Comparison of ENCODE assay signal across 16 cellular contexts in genomic region chr16:54077412-54077821, GRCh38.
DNase-seq lines count a peak whose midpoint lies in the region; ATAC-seq, FAIRE-seq and TF ChIP-seq lines count a peak whose summit lies in the region.
"Had no signal": no experiment of that assay in that cellular context is flagged by ENCODE, and none has a peak within 500 bp of the region (broad histone marks: within the 10 kb centered on the region; RNA-seq: fewer than 3 reads in every experiment).

No MANE protein-coding gene starts in this region.

- no peaks in the 10 kb centered on the region for H3K79me2 ChIP-seq in GM23248 (ENCODE audit: insufficient read depth)
- no peaks in the 10 kb centered on the region for H3K79me2 ChIP-seq in endothelial cell of umbilical vein (ENCODE audit: control insufficient read depth, insufficient read depth, low read length)
- H3K79me2 ChIP-seq in trophoblast cell (ENCODE audit: control insufficient read depth, insufficient read depth, low read length, poor library complexity), result no peaks in the 10 kb centered on the region

- no peaks in the 10 kb centered on the region for H3K27me3 ChIP-seq in GM23248 (replicated peaks; ENCODE audit: insufficient read depth)
- H3K27me3 ChIP-seq in endothelial cell of umbilical vein (ENCODE audit: control insufficient read depth in 2 of 2, insufficient read depth in 2 of 2, low read length in 2 of 2), result no peaks in the 10 kb centered on the region
- no peaks in the 10 kb centered on the region for H3K27me3 ChIP-seq in trophoblast cell (ENCODE audit: insufficient read depth, low read length)
- H3K27me3 ChIP-seq: neutrophil, stomach had no signal

- H2BK12ac ChIP-seq in trophoblast cell (ENCODE audit: low read length), result no peak overlapping the region

- H3K9ac ChIP-seq in GM23248 (no peak overlapping the region), endothelial cell of umbilical vein (replicated peaks; ENCODE audit: extremely low read depth, insufficient read depth, low read length) (peak overlapping the region; percentile 14), trophoblast cell (ENCODE audit: low read length) (no peak overlapping the region)

- no peak overlapping the region for H3K18ac ChIP-seq in trophoblast cell (ENCODE audit: low read length)

- H3K4me3 ChIP-seq in GM23248 (no peak overlapping the region), endothelial cell of umbilical vein (replicated peaks in 1 of 3; ENCODE audit: insufficient read depth in 1 of 3, low read depth in 1 of 3, low read length in 3 of 3) (no peak overlapping the region), trophoblast cell (ENCODE audit: low read depth, low read length) (no peak overlapping the region)
- H3K4me3 ChIP-seq: stomach had no signal

- FAIRE-seq in RCC 7860 (lab: Jason Lieb, UNC) (peak; percentile 29), endothelial cell of umbilical vein (lab: Jason Lieb, UNC) (peak; percentile 98)
- FAIRE-seq: islet of Langerhans had no signal

- WGBS in GM23248 (ENCODE audit: low coverage in 1 of 2, low lambda C conversion rate in 2 of 2, missing lambda C conversion rate in 2 of 2), 2 experiments, result 67 to 69% methylated on average over 6 of the region's 6 CpGs
- WGBS in trophoblast cell (ENCODE audit: extremely low coverage, insufficient coverage, insufficient read length), result no CpG with 5 or more reads among the region's 6 CpGs

- peaks cover 7% of the 10 kb centered on the region for H3K36me3 Mint-ChIP-seq in type B pancreatic cell

- H4K12ac ChIP-seq in trophoblast cell (ENCODE audit: low read depth, low read length), result peak overlapping the region; percentile 73

- POLR2A ChIA-PET in endothelial cell of umbilical vein (lab: Charles Lee), result no interaction called here

- H3K9me3 Mint-ChIP-seq in type B pancreatic cell, result no peaks in the 10 kb centered on the region
- H3K9me3 Mint-ChIP-seq: activated CD4-positive, alpha-beta T cell treated with anti-CD3 and anti-CD28 coated beads, Interleukin-2, amount 10 ng/mL, durations not matched to agents 24 days and 14 days had no signal

- dilution Hi-C loops in endothelial cell of umbilical vein (cut with MboI; ENCODE audit: extremely low pct_ligation_motif_present, low sequenced_read_pairs), result no loop called here

- peaks cover 6% of the 10 kb centered on the region; the same call in 1 of the 2 replicates for H3K4me1 ChIP-seq in GM23248 (ENCODE audit: insufficient read depth)
- peaks cover 21% of the 10 kb centered on the region for H3K4me1 ChIP-seq in endothelial cell of umbilical vein (ENCODE audit: control insufficient read depth, extremely low read depth, insufficient read depth, low read length)
- H3K4me1 ChIP-seq in trophoblast cell (ENCODE audit: control insufficient read depth in 1 of 2, insufficient read depth in 2 of 2, low read length in 2 of 2), result peaks cover 0 to 8% of the 10 kb centered on the region in 2 experiments
- H3K4me1 ChIP-seq: stomach had no signal

- H3K4me2 ChIP-seq in GM23248 (ENCODE audit: unreplicated experiment) (no peak overlapping the region), endothelial cell of umbilical vein (ENCODE audit: insufficient read depth, low read length) (peak overlapping the region; percentile 32), trophoblast cell (ENCODE audit: low read length) (no peak overlapping the region)

- CTCF ChIA-PET in endothelial cell of umbilical vein (lab: Charles Lee), result interaction anchor here (0.7 to 2.1 kb wide), 10 partner anchors 9 to 334 kb away, joined by 3 to 6 read pairs (median 5); no protein-coding TSS in a partner anchor

- no peaks in the 10 kb centered on the region for H3K36me3 ChIP-seq in GM23248 (ENCODE audit: low read depth)
- H3K36me3 ChIP-seq in endothelial cell of umbilical vein (ENCODE audit: control insufficient read depth in 2 of 2, extremely low read depth in 1 of 2, insufficient read depth in 2 of 2, low read length in 2 of 2), result no peaks in the 10 kb centered on the region
- H3K36me3 ChIP-seq in trophoblast cell (ENCODE audit: control insufficient read depth in 1 of 2, insufficient read depth in 2 of 2, low read length in 2 of 2), result no peaks in the 10 kb centered on the region
- H3K36me3 ChIP-seq: neutrophil, stomach had no signal

- TF ChIP-seq POLR2A in endothelial cell of umbilical vein (IDR thresholded peaks at IDR 0.05; ENCODE audit: low read depth, low read length), result no peak

- 0 out of 2 replicates have a peak, but pooled peaks cover 5% of the 10 kb centered on the region for H3F3A ChIP-seq in GM23248 (ENCODE audit: insufficient read depth)

- H3K14ac ChIP-seq in trophoblast cell (ENCODE audit: low read length), result no peak overlapping the region

- H2AFZ ChIP-seq in GM23248, result 0 out of 2 replicates have a peak overlapping the region, but pooled peaks have one; percentile 6
- H2AFZ ChIP-seq in endothelial cell of umbilical vein (ENCODE audit: low read depth, low read length), result peak overlapping the region; percentile 74
- no peak overlapping the region for H2AFZ ChIP-seq in trophoblast cell (ENCODE audit: insufficient read depth, low read length, poor library complexity)

- no peak overlapping the region for H3K23ac ChIP-seq in trophoblast cell (ENCODE audit: low read length)

- no peaks in the 10 kb centered on the region for H3K9me1 ChIP-seq in endothelial cell of umbilical vein (replicated peaks; ENCODE audit: control insufficient read depth, extremely low read depth, insufficient read depth, low read length)

- H3K4me3 Mint-ChIP-seq in type B pancreatic cell, result no peak overlapping the region
- H3K4me3 Mint-ChIP-seq: activated CD4-positive, alpha-beta T cell treated with anti-CD3 and anti-CD28 coated beads, Interleukin-2, amount 10 ng/mL, durations not matched to agents 24 days and 14 days had no signal

- H3K79me1 ChIP-seq in trophoblast cell (ENCODE audit: low read length), result no peaks in the 10 kb centered on the region

- no peaks in the 10 kb centered on the region for H3K27me3 Mint-ChIP-seq in type B pancreatic cell
- H3K27me3 Mint-ChIP-seq: activated CD4-positive, alpha-beta T cell treated with anti-CD3 and anti-CD28 coated beads, Interleukin-2, amount 10 ng/mL, durations not matched to agents 24 days and 14 days had no signal

- H2AK5ac ChIP-seq in trophoblast cell (ENCODE audit: low read length), result no peak overlapping the region

- TF ChIP-seq CTCF in endothelial cell of umbilical vein (IDR thresholded peaks at IDR 0.05; ENCODE audit: extremely low read depth in 1 of 2, insufficient read depth in 1 of 2, low read depth in 1 of 2, low read length in 2 of 2) (no peak), type B pancreatic cell (conservative IDR thresholded peaks at IDR 0.05) (no peak)

- intact Hi-C loops in endothelial cell of umbilical vein (cut with micrococcal nuclease), result loop anchor here (2.0 to 5.0 kb wide), 3 partner anchors 59 to 850 kb away; no protein-coding TSS in a partner anchor

- H3K27ac ChIP-seq in GM23248 (no peak overlapping the region), endothelial cell of umbilical vein (ENCODE audit: insufficient read depth, low read depth, low read length) (peak overlapping the region; percentile 84), trophoblast cell (ENCODE audit: low read depth, low read length) (no peak overlapping the region)
- H3K27ac ChIP-seq: neutrophil, stomach had no signal

- H2BK5ac ChIP-seq in trophoblast cell (ENCODE audit: low read depth, low read length, poor library complexity), result no peak overlapping the region

- DNase-seq in GM23248 (peak; percentile 76), RCC 7860 (ENCODE audit: low spot score) (peak; percentile 64), endothelial cell of umbilical vein (ENCODE audit: low read depth, low spot score) (peak; percentile 88), trophoblast cell (no peak), type B pancreatic cell (ENCODE audit: extremely low spot score, unreplicated experiment) (no peak), LoVo (ENCODE audit: low spot score) (no peak)
- DNase-seq: activated CD4-positive, alpha-beta T cell treated with anti-CD3 and anti-CD28 coated beads, Interleukin-2, amount 10 ng/mL, durations not matched to agents 24 days and 14 days; activated naive CD4-positive, alpha-beta T cell treated with Interleukin-2 at 50 U/mL for 16 hours; DMS 273 treated with DMSO at 0.1 percent for 48 hours; NCI-H2171 treated with DMSO at 0.1 percent for 48 hours; SHP77 treated with DMSO at 0.1 percent for 48 hours; stimulated activated CD4-positive, alpha-beta T cell treated with anti-CD3 and anti-CD28 coated beads, Interleukin-4, amount 100 ng/mL, for 24 hours; stomach had no signal

- H3K4me1 Mint-ChIP-seq in type B pancreatic cell (ENCODE audit: unreplicated experiment), result peaks cover 5% of the 10 kb centered on the region
- H3K4me1 Mint-ChIP-seq: activated CD4-positive, alpha-beta T cell treated with anti-CD3 and anti-CD28 coated beads, Interleukin-2, amount 10 ng/mL, durations not matched to agents 24 days and 14 days had no signal

- H3K4ac ChIP-seq in trophoblast cell (ENCODE audit: low read depth, low read length), result no peak overlapping the region

- no peak overlapping the region for H2BK120ac ChIP-seq in trophoblast cell (ENCODE audit: insufficient read depth, low read length, poor library complexity)

- H4K20me1 ChIP-seq in GM23248 (ENCODE audit: insufficient read depth) (no peaks in the 10 kb centered on the region), endothelial cell of umbilical vein (replicated peaks; ENCODE audit: control insufficient read depth, extremely low read depth, insufficient read depth, low read length) (no peaks in the 10 kb centered on the region)

- H3K9me2 ChIP-seq in GM23248 (ENCODE audit: insufficient read depth), result no peaks in the 10 kb centered on the region

- H3K9me3 ChIP-seq in GM23248 (ENCODE audit: low read depth) (no peaks in the 10 kb centered on the region), endothelial cell of umbilical vein (replicated peaks; ENCODE audit: control insufficient read depth, insufficient read depth, low read length) (no peaks in the 10 kb centered on the region), trophoblast cell (ENCODE audit: insufficient read depth, low read depth, low read length) (no peaks in the 10 kb centered on the region)
- H3K9me3 ChIP-seq: neutrophil, stomach had no signal

- H4K8ac ChIP-seq in trophoblast cell (ENCODE audit: low read depth, low read length), result no peak overlapping the region

- ATAC-seq in HG02884 (IDR thresholded peaks at IDR 0.05; ENCODE audit: unreplicated experiment), result no peak

- no peak overlapping the region for H4K91ac ChIP-seq in trophoblast cell (ENCODE audit: low read depth, low read length)

- in situ Hi-C loops in GM23248 (cut with MboI), result no loop called here

- H3K27ac Mint-ChIP-seq in type B pancreatic cell, result no peak overlapping the region
- H3K27ac Mint-ChIP-seq: activated CD4-positive, alpha-beta T cell treated with anti-CD3 and anti-CD28 coated beads, Interleukin-2, amount 10 ng/mL, durations not matched to agents 24 days and 14 days had no signal

- BruUV-seq in endothelial cell of umbilical vein (replicated peaks; lab: Mats Ljungman, UMichigan), result no TSS peak

TF ChIP-seq in endothelial cell of umbilical vein, 7 proteins besides CTCF, POLR2A, EP300 and RAD21 (continues in another document):
- no peak for TF ChIP-seq MYC (IDR thresholded peaks at IDR 0.05; ENCODE audit: low read depth, low read length)
- TF ChIP-seq FOS (IDR thresholded peaks at IDR 0.05; ENCODE audit: borderline replicate concordance, insufficient read depth, low read length), result peak; percentile 90

Comparison
In these comparisons a context has a peak if more than half of its experiments do, and no peak if none do; other contexts are left out.
1. DNase-seq: peak in GM23248 (single experiment), RCC 7860 (single experiment) and endothelial cell of umbilical vein (single experiment); none in trophoblast cell (0 of 2), type B pancreatic cell (single experiment) and LoVo (single experiment).